Comparison of ENCODE assay signal across 12 cellular contexts in genomic region chr11:130312046-130312445, GRCh38. TPM values are rescaled to one million over a fixed set of nuclear protein-coding genes. Genes with fewer than 3 reads are reported as not detected.
DNase-seq lines count a peak whose midpoint lies in the region; ATAC-seq, FAIRE-seq and TF ChIP-seq lines count a peak whose summit lies in the region.
"Had no signal": no experiment of that assay in that cellular context is flagged by ENCODE, and none has a peak within 500 bp of the region (broad histone marks: within the 10 kb centered on the region; RNA-seq: fewer than 3 reads in every experiment).

No MANE protein-coding gene starts in this region.

- no peak for TF ChIP-seq CTCF in keratinocyte (optimal IDR thresholded peaks at IDR 0.05 in 1 of 3, IDR thresholded peaks at IDR 0.05 in 1 of 3, conservative IDR thresholded peaks at IDR 0.05 in 1 of 3; ENCODE audit: extremely low read depth in 1 of 3, insufficient read depth in 2 of 3, low read length in 3 of 3)
- TF ChIP-seq CTCF in gastroesophageal sphincter (IDR thresholded peaks at IDR 0.05): no peak

- peaks cover 50% of the 10 kb centered on the region for H3K79me2 ChIP-seq in keratinocyte (ENCODE audit: control insufficient read depth, insufficient read depth, low read length)

- H3K27ac Mint-ChIP-seq in CD4-positive, CD25-positive, alpha-beta regulatory T cell: no peak overlapping the region
- peak overlapping the region; percentile 79 for H3K27ac Mint-ChIP-seq in T-helper 17 cell

- H3K9ac ChIP-seq in keratinocyte (ENCODE audit: control insufficient read depth, extremely low read depth, insufficient read depth, low read length): no peak overlapping the region

- H3K27me3 Mint-ChIP-seq in CD4-positive, CD25-positive, alpha-beta regulatory T cell: no peaks in the 10 kb centered on the region
- H3K27me3 Mint-ChIP-seq in T-helper 17 cell: no peaks in the 10 kb centered on the region

- dilution Hi-C loops in keratinocyte (cut with MboI; ENCODE audit: extremely low pct_ligation_motif_present, low sequenced_read_pairs): no loop called here

- DNase-seq in CD4-positive, CD25-positive, alpha-beta regulatory T cell: no peak
- DNase-seq in GM19239 (ENCODE audit: insufficient read length, low spot score) (no peak), T-helper 17 cell (no peak), keratinocyte (ENCODE audit: low read depth, low spot score) (no peak), T1000 (lab: John Stamatoyannopoulos, UW) (no peak), SIG-M5 treated with dmso at 0.1 percent for 504 hours (lab: John Stamatoyannopoulos, UW; ENCODE audit: unreplicated experiment) (no peak)
- DNase-seq: aorta, COR-L47, foreskin melanocyte had no signal

- H3K4me1 ChIP-seq in CD4-positive, CD25-positive, alpha-beta regulatory T cell (ENCODE audit: control insufficient read depth, insufficient read depth, low read length, poor library complexity, severe bottlenecking): peaks cover 42% of the 10 kb centered on the region
- H3K4me1 ChIP-seq in keratinocyte (ENCODE audit: control insufficient read depth, extremely low read depth, insufficient read depth, low read length): peaks cover 23% of the 10 kb centered on the region
- H3K4me1 ChIP-seq in gastroesophageal sphincter: peaks cover 0 to 63% (median 0%) of the 10 kb centered on the region in 3 donors

- H3K9me3 Mint-ChIP-seq in CD4-positive, CD25-positive, alpha-beta regulatory T cell: peaks cover 0 to 2% (median 0%) of the 10 kb centered on the region in 7 donors

- no peaks in the 10 kb centered on the region for H3K9me1 ChIP-seq in keratinocyte (ENCODE audit: control insufficient read depth, extremely low read depth, insufficient read depth, low read length)

- TF ChIP-seq POLR2A in gastroesophageal sphincter (IDR thresholded peaks at IDR 0.05): no peak

- peaks cover 8% of the 10 kb centered on the region for H3K36me3 Mint-ChIP-seq in CD4-positive, CD25-positive, alpha-beta regulatory T cell
- peaks cover 3% of the 10 kb centered on the region for H3K36me3 Mint-ChIP-seq in T-helper 17 cell (ENCODE audit: low read depth)

- no peaks in the 10 kb centered on the region for H3K36me3 ChIP-seq in CD4-positive, CD25-positive, alpha-beta regulatory T cell (ENCODE audit: control insufficient read depth, insufficient read depth, low read length)
- H3K36me3 ChIP-seq in keratinocyte (ENCODE audit: control insufficient read depth in 2 of 2, extremely low read depth in 1 of 2, insufficient read depth in 2 of 2, low read length in 2 of 2) (no peaks in the 10 kb centered on the region), gastroesophageal sphincter (no peaks in the 10 kb centered on the region)

- no peaks in the 10 kb centered on the region for H3K9me3 ChIP-seq in CD4-positive, CD25-positive, alpha-beta regulatory T cell (ENCODE audit: control insufficient read depth in 2 of 2, low read length in 2 of 2)
- H3K9me3 ChIP-seq in T-helper 17 cell (ENCODE audit: control insufficient read depth, low read length, poor library complexity, severe bottlenecking) (no peaks in the 10 kb centered on the region), keratinocyte (ENCODE audit: control insufficient read depth, low read depth, low read length) (no peaks in the 10 kb centered on the region), gastroesophageal sphincter (no peaks in the 10 kb centered on the region)

- H3K27ac ChIP-seq in CD4-positive, CD25-positive, alpha-beta regulatory T cell (ENCODE audit: insufficient read depth, low read length, poor library complexity, severe bottlenecking): no peak overlapping the region
- H3K27ac ChIP-seq in keratinocyte (ENCODE audit: control insufficient read depth, insufficient read depth, low read length): no peak overlapping the region
- H3K27ac ChIP-seq in gastroesophageal sphincter: peak overlapping the region in 1 of 4 donors; percentile 17
- H3K27ac ChIP-seq: skin epidermis had no signal

- ATAC-seq in CD4-positive, CD25-positive, alpha-beta regulatory T cell (ENCODE audit: low read depth in 2 of 2): no peak
- no peak for ATAC-seq in T-helper 17 cell
- no peak for ATAC-seq in gastroesophageal sphincter
- no peak for ATAC-seq in HG03196 (IDR thresholded peaks at IDR 0.05; ENCODE audit: unreplicated experiment)

- peak overlapping the region; percentile 90 for H3K4me2 ChIP-seq in keratinocyte (ENCODE audit: control insufficient read depth, extremely low read depth, insufficient read depth, low read depth, low read length)

- peak overlapping the region; percentile 54 to 99 (median 96) for H3K4me3 Mint-ChIP-seq in CD4-positive, CD25-positive, alpha-beta regulatory T cell
- H3K4me3 Mint-ChIP-seq in T-helper 17 cell: no peak overlapping the region

- no peak for TF ChIP-seq EP300 in gastroesophageal sphincter (IDR thresholded peaks at IDR 0.05)

- H3K27me3 ChIP-seq in CD4-positive, CD25-positive, alpha-beta regulatory T cell (ENCODE audit: control insufficient read depth, insufficient read depth, low read length): no peaks in the 10 kb centered on the region
- H3K27me3 ChIP-seq in keratinocyte (ENCODE audit: control insufficient read depth, extremely low read depth, insufficient read depth, low read length) (no peaks in the 10 kb centered on the region), gastroesophageal sphincter (no peaks in the 10 kb centered on the region)

- no peaks in the 10 kb centered on the region for H4K20me1 ChIP-seq in keratinocyte (ENCODE audit: control insufficient read depth, extremely low read depth, insufficient read depth, low read length)

- peaks cover 40 to 72% (median 47%) of the 10 kb centered on the region in 4 donors for H3K4me1 Mint-ChIP-seq in CD4-positive, CD25-positive, alpha-beta regulatory T cell
- H3K4me1 Mint-ChIP-seq in T-helper 17 cell: peaks cover 41% of the 10 kb centered on the region

- no peak overlapping the region for H2AFZ ChIP-seq in keratinocyte (ENCODE audit: control insufficient read depth, low read length)

- peak overlapping the region; percentile 94 for H3K4me3 ChIP-seq in CD4-positive, CD25-positive, alpha-beta regulatory T cell (ENCODE audit: low read depth, low read length)
- H3K4me3 ChIP-seq in keratinocyte (ENCODE audit: control insufficient read depth in 2 of 3, extremely low read depth in 1 of 3, insufficient read depth in 2 of 3, low read depth in 1 of 3, low read length in 3 of 3) (peak overlapping the region in 1 of 3 experiments; percentile 30), gastroesophageal sphincter (no peak overlapping the region)

- peak; percentile 80 for FAIRE-seq in GM19239 (lab: Jason Lieb, UNC)
- FAIRE-seq in keratinocyte (lab: Jason Lieb, UNC): no peak

RNA-seq across cellular contexts. Expression of gene ZBTB44, which starts 2.7 kb away (rescaled TPM):
- 46.7 TPM for total RNA-seq in CD4-positive, CD25-positive, alpha-beta regulatory T cell
- 1 to 10 TPM; 4.4 to 6.3 (median 5.9) TPM for polyA plus RNA-seq in CD4-positive, CD25-positive, alpha-beta regulatory T cell
- total RNA-seq in T-helper 17 cell (10 to 100 TPM; 47.7 to 48.1 TPM), gastroesophageal sphincter (10 to 100 TPM; 48.8 to 72.3 (median 60.1) TPM)
- 12.7 to 16.8 TPM (median 15.7 TPM) in 3 replicates for polyA plus RNA-seq in keratinocyte
- 10.0 TPM for polyA plus RNA-seq in keratinocyte (2011; ENCODE audit: low read depth)
- 8.0 and 15.8 TPM in 2 replicates for polyA plus RNA-seq in keratinocyte (2011; cell fraction: cytosol; rRNA removed)
- 25.0 and 27.3 TPM in 2 replicates for polyA plus RNA-seq in keratinocyte (2011; cell fraction: nucleus; rRNA removed)
- 8.2 and 12.2 TPM in 2 replicates for polyA plus RNA-seq in keratinocyte (2012; ENCODE audit: low replicate concordance)
- polyA minus RNA-seq in keratinocyte: 19.1 to 51.0 TPM (median 40.5 TPM) in 3 replicates
- polyA minus RNA-seq in keratinocyte (2011; cell fraction: cytosol; rRNA and poly(A)+ RNA removed): 22.1 TPM
- polyA minus RNA-seq in keratinocyte (2011; cell fraction: nucleus; rRNA and poly(A)+ RNA removed): 28.0 and 48.9 TPM in 2 replicates
